ENCODE assay signal across 13 cellular contexts in the genomic region with DNA sequence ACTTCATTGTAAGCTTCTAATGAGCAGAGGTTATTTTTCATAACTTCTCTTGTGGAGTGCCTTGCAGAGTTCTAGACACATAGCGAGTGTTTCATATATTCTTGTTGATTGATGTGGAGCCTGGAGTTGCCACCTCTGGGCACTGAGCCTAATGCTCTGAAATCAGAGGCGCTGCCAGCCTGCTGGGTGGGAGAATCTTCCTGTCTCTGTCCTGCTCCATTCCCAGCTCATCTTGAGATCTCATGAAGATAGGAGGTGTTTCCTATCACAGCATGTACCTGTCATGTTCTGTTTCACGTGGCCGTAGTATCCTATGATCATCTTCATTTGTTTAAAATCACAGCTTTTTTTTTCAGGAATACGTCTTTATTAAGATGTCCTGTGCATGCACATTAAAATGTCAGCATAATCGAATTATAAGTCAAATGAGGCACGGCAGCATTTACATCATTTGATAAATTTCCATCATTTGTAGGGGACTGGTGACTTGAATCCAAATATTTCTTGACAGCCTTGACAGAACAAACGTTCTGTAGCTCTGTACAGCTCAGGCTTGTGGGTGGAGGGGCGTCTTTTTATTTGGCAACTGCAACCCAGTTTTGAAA.
DNase-seq lines count a peak whose midpoint lies in the region; ATAC-seq lines count a peak whose summit lies in the region.
"Had no signal": no experiment of that assay in that cellular context is flagged by ENCODE, and none has a peak within 500 bp of the region (broad histone marks: within the 10 kb centered on the region; RNA-seq: fewer than 3 reads in every experiment).

No MANE protein-coding gene starts in this region.

- DNase-seq in NCI-H1092 treated with DMSO at 0.1 percent for 48 hours (lab: John Stamatoyannopoulos, UW): peak; percentile 37
- DNase-seq in NCI-H1092 (lab: John Stamatoyannopoulos, UW): no peak
- peak; percentile 42 for DNase-seq in left ventricle myocardium superior
- no peak for DNase-seq in cardiac septum (ENCODE audit: low spot score)
- DNase-seq in NCI-H526 treated with DMSO at 0.1 percent for 48 hours (lab: John Stamatoyannopoulos, UW): no peak
- DNase-seq: Caco-2; CD8-positive, alpha-beta memory T cell; DMS53; GF-D8 had no signal

- H3K27me3 ChIP-seq in endocrine pancreas (ENCODE audit: control insufficient read depth, insufficient read depth, low read length): no peaks in the 10 kb centered on the region
- H3K27me3 ChIP-seq: BLaER1 had no signal

- ATAC-seq in left ventricle myocardium superior (peak; percentile 72), GM19467 (IDR thresholded peaks at IDR 0.05; ENCODE audit: unreplicated experiment) (no peak)

- intact Hi-C loops in left ventricle myocardium superior (cut with micrococcal nuclease): no loop called here
- intact Hi-C loops in cardiac septum (cut with DNase I): no loop called here

- peaks cover 6% of the 10 kb centered on the region for H3K4me1 ChIP-seq in endocrine pancreas (ENCODE audit: control insufficient read depth, insufficient read depth, low read length)
- H3K4me1 ChIP-seq: BLaER1, Caco-2, HAP-1 had no signal

- H3K36me3 ChIP-seq in endocrine pancreas (ENCODE audit: control insufficient read depth, insufficient read depth, low read length): no peaks in the 10 kb centered on the region
- H3K36me3 ChIP-seq: BLaER1, HAP-1 had no signal

- H3K9me3 ChIP-seq in endocrine pancreas (ENCODE audit: control insufficient read depth, low read length): no peaks in the 10 kb centered on the region
- H3K9me3 ChIP-seq: BLaER1, Caco-2, HAP-1 had no signal

- H3K9ac ChIP-seq in endocrine pancreas (ENCODE audit: control insufficient read depth, insufficient read depth, low read length): no peak overlapping the region
- H3K9ac ChIP-seq: BLaER1 had no signal

- peak overlapping the region; percentile 19 for H3K4me3 ChIP-seq in endocrine pancreas (ENCODE audit: control insufficient read depth, insufficient read depth, low read length)
- H3K4me3 ChIP-seq: BLaER1, HAP-1 had no signal

Comparison
In these comparisons a context has a peak if more than half of its experiments do, and no peak if none do; other contexts are left out.
1. DNase-seq: peak in NCI-H1092 treated with DMSO at 0.1 percent for 48 hours (single experiment) and left ventricle myocardium superior (single experiment); none in NCI-H1092 (single experiment), cardiac septum (single experiment) and NCI-H526 treated with DMSO at 0.1 percent for 48 hours (single experiment).